In genomic region chr11:561148-562003, GRCh38 we compare ENCODE assay signal across 1 cellular context.
A peak's percentile ranks its signal among the peaks of the same experiment; 100 is the strongest.
TF ChIP-seq lines count a peak whose summit lies in the region.

No MANE protein-coding gene starts in this region.

TF ChIP-seq in HepG2, 621 proteins besides CTCF, POLR2A, EP300 and RAD21 (continued from another document and continues in another):
- TF ChIP-seq ZNF839 (CRISPR knock-in tag; IDR thresholded peaks at IDR 0.05; ENCODE audit: borderline replicate concordance) (no peak), GABPB1 (CRISPR knock-in tag; IDR thresholded peaks at IDR 0.05) (peak; percentile 72), PLRG1 (conservative IDR thresholded peaks at IDR 0.05) (no peak), ZNF296 (CRISPR knock-in tag; conservative IDR thresholded peaks at IDR 0.05) (no peak), KDM2A (CRISPR knock-in tag; IDR thresholded peaks at IDR 0.05; ENCODE audit: borderline replicate concordance, low read depth) (peak; percentile 82; the same call in 1 of the 2 replicates), ZFP36L2 (CRISPR knock-in tag; IDR thresholded peaks at IDR 0.05) (no peak), HIVEP1 (CRISPR knock-in tag; IDR thresholded peaks at IDR 0.05) (no peak), RERE (CRISPR knock-in tag; IDR thresholded peaks at IDR 0.05; ENCODE audit: low read depth) (no peak), HIC2 (CRISPR knock-in tag; IDR thresholded peaks at IDR 0.05; ENCODE audit: low read depth) (peak; percentile 82), ZNF790 (CRISPR knock-in tag; IDR thresholded peaks at IDR 0.05; ENCODE audit: borderline replicate concordance) (peak; percentile 36; the same call in 1 of the 2 replicates), ZNF878 (CRISPR knock-in tag; IDR thresholded peaks at IDR 0.05) (0 out of 2 replicates have a peak, but pooled peaks have one; percentile 54), ZKSCAN5 (CRISPR knock-in tag; IDR thresholded peaks at IDR 0.05) (no peak), NCOA5 (CRISPR knock-in tag; IDR thresholded peaks at IDR 0.05) (no peak), ZNF841 (CRISPR knock-in tag; IDR thresholded peaks at IDR 0.05; ENCODE audit: borderline replicate concordance) (no peak), EED (CRISPR knock-in tag; IDR thresholded peaks at IDR 0.05) (no peak), ZNF318 (CRISPR knock-in tag; IDR thresholded peaks at IDR 0.05) (0 out of 2 replicates have a peak, but pooled peaks have one; percentile 35), HOXA3 (CRISPR knock-in tag; IDR thresholded peaks at IDR 0.05) (peak; percentile 78; the same call in 1 of the 2 replicates), ZC3H4 (CRISPR knock-in tag; IDR thresholded peaks at IDR 0.05; ENCODE audit: borderline replicate concordance) (no peak), NFRKB (IDR thresholded peaks at IDR 0.05) (no peak), TSC22D2 (CRISPR knock-in tag; IDR thresholded peaks at IDR 0.05; ENCODE audit: borderline replicate concordance) (no peak), WIZ (CRISPR knock-in tag; IDR thresholded peaks at IDR 0.05) (no peak)
- TF ChIP-seq, protein P1, sequence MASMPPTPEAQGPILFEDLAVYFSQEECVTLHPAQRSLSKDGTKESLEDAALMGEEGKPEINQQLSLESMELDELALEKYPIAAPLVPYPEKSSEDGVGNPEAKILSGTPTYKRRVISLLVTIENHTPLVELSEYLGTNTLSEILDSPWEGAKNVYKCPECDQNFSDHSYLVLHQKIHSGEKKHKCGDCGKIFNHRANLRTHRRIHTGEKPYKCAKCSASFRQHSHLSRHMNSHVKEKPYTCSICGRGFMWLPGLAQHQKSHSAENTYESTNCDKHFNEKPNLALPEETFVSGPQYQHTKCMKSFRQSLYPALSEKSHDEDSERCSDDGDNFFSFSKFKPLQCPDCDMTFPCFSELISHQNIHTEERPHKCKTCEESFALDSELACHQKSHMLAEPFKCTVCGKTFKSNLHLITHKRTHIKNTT (CRISPR knock-in tag; IDR thresholded peaks at IDR 0.05), result no peak
- TF ChIP-seq, protein P2, sequence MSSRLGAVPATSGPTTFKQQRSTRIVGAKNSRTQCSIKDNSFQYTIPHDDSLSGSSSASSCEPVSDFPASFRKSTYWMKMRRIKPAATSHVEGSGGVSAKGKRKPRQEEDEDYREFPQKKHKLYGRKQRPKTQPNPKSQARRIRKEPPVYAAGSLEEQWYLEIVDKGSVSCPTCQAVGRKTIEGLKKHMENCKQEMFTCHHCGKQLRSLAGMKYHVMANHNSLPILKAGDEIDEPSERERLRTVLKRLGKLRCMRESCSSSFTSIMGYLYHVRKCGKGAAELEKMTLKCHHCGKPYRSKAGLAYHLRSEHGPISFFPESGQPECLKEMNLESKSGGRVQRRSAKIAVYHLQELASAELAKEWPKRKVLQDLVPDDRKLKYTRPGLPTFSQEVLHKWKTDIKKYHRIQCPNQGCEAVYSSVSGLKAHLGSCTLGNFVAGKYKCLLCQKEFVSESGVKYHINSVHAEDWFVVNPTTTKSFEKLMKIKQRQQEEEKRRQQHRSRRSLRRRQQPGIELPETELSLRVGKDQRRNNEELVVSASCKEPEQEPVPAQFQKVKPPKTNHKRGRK (CRISPR knock-in tag; IDR thresholded peaks at IDR 0.05), result no peak
- TF ChIP-seq, protein P3, sequence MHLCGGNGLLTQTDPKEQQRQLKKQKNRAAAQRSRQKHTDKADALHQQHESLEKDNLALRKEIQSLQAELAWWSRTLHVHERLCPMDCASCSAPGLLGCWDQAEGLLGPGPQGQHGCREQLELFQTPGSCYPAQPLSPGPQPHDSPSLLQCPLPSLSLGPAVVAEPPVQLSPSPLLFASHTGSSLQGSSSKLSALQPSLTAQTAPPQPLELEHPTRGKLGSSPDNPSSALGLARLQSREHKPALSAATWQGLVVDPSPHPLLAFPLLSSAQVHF (CRISPR knock-in tag; IDR thresholded peaks at IDR 0.05), result no peak
- TF ChIP-seq, protein P4, sequence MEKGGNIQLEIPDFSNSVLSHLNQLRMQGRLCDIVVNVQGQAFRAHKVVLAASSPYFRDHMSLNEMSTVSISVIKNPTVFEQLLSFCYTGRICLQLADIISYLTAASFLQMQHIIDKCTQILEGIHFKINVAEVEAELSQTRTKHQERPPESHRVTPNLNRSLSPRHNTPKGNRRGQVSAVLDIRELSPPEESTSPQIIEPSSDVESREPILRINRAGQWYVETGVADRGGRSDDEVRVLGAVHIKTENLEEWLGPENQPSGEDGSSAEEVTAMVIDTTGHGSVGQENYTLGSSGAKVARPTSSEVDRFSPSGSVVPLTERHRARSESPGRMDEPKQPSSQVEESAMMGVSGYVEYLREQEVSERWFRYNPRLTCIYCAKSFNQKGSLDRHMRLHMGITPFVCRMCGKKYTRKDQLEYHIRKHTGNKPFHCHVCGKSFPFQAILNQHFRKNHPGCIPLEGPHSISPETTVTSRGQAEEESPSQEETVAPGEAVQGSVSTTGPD (CRISPR knock-in tag; IDR thresholded peaks at IDR 0.05), result no peak
- TF ChIP-seq, protein P5, sequence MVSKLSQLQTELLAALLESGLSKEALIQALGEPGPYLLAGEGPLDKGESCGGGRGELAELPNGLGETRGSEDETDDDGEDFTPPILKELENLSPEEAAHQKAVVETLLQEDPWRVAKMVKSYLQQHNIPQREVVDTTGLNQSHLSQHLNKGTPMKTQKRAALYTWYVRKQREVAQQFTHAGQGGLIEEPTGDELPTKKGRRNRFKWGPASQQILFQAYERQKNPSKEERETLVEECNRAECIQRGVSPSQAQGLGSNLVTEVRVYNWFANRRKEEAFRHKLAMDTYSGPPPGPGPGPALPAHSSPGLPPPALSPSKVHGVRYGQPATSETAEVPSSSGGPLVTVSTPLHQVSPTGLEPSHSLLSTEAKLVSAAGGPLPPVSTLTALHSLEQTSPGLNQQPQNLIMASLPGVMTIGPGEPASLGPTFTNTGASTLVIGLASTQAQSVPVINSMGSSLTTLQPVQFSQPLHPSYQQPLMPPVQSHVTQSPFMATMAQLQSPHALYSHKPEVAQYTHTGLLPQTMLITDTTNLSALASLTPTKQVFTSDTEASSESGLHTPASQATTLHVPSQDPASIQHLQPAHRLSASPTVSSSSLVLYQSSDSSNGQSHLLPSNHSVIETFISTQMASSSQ (IDR thresholded peaks at IDR 0.05; ENCODE audit: low read depth), result peak; percentile 89
- TF ChIP-seq, protein P5 (CRISPR knock-in tag; IDR thresholded peaks at IDR 0.05; ENCODE audit: borderline replicate concordance), result peak; percentile 96
- TF ChIP-seq, protein P6, sequence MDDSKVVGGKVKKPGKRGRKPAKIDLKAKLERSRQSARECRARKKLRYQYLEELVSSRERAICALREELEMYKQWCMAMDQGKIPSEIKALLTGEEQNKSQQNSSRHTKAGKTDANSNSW (CRISPR knock-in tag; IDR thresholded peaks at IDR 0.05; ENCODE audit: borderline replicate concordance), result no peak
